2 cellular contexts compared by ENCODE assay signal in the genomic region with DNA sequence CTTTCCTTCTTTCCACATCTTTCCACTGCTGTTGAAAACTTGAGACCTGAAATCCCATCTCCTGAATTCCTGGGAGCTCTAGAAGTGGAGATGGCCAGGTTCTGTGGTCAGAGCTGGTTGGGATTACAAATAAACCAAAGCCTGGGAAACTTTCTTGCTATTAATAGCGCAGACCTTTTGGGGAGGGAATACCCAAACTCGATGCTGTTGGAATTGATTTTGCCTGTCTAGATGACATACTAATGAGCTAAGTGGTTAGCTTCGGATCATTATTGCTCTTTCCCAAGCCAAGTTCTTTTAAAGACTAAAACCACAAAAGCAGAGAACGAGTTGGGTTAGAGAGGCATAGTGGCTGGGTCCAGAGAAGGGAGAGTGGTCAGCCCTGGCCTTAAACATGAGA.
TF ChIP-seq lines count a peak whose summit lies in the region.

No MANE protein-coding gene starts in this region.

TF ChIP-seq in GM23338, 12 proteins besides CTCF, POLR2A, EP300 and RAD21 (continued from another document):
- TF ChIP-seq, protein P1, sequence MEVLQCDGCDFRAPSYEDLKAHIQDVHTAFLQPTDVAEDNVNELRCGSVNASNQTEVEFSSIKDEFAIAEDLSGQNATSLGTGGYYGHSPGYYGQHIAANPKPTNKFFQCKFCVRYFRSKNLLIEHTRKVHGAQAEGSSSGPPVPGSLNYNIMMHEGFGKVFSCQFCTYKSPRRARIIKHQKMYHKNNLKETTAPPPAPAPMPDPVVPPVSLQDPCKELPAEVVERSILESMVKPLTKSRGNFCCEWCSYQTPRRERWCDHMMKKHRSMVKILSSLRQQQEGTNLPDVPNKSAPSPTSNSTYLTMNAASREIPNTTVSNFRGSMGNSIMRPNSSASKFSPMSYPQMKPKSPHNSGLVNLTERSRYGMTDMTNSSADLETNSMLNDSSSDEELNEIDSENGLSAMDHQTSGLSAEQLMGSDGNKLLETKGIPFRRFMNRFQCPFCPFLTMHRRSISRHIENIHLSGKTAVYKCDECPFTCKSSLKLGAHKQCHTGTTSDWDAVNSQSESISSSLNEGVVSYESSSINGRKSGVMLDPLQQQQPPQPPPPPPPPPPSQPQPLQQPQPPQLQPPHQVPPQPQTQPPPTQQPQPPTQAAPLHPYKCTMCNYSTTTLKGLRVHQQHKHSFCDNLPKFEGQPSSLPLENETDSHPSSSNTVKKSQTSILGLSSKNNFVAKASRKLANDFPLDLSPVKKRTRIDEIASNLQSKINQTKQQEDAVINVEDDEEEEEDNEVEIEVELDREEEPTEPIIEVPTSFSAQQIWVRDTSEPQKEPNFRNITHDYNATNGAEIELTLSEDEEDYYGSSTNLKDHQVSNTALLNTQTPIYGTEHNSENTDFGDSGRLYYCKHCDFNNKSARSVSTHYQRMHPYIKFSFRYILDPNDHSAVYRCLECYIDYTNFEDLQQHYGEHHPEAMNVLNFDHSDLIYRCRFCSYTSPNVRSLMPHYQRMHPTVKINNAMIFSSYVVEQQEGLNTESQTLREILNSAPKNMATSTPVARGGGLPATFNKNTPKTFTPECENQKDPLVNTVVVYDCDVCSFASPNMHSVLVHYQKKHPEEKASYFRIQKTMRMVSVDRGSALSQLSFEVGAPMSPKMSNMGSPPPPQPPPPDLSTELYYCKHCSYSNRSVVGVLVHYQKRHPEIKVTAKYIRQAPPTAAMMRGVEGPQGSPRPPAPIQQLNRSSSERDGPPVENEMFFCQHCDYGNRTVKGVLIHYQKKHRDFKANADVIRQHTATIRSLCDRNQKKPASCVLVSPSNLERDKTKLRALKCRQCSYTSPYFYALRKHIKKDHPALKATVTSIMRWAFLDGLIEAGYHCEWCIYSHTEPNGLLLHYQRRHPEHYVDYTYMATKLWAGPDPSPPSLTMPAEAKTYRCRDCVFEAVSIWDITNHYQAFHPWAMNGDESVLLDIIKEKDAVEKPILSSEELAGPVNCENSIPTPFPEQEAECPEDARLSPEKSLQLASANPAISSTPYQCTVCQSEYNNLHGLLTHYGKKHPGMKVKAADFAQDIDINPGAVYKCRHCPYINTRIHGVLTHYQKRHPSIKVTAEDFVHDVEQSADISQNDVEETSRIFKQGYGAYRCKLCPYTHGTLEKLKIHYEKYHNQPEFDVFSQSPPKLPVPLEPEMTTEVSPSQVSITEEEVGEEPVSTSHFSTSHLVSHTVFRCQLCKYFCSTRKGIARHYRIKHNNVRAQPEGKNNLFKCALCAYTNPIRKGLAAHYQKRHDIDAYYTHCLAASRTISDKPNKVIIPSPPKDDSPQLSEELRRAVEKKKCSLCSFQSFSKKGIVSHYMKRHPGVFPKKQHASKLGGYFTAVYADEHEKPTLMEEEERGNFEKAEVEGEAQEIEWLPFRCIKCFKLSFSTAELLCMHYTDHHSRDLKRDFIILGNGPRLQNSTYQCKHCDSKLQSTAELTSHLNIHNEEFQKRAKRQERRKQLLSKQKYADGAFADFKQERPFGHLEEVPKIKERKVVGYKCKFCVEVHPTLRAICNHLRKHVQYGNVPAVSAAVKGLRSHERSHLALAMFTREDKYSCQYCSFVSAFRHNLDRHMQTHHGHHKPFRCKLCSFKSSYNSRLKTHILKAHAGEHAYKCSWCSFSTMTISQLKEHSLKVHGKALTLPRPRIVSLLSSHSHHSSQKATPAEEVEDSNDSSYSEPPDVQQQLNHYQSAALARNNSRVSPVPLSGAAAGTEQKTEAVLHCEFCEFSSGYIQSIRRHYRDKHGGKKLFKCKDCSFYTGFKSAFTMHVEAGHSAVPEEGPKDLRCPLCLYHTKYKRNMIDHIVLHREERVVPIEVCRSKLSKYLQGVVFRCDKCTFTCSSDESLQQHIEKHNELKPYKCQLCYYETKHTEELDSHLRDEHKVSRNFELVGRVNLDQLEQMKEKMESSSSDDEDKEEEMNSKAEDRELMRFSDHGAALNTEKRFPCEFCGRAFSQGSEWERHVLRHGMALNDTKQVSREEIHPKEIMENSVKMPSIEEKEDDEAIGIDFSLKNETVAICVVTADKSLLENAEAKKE (CRISPR knock-in tag; IDR thresholded peaks at IDR 0.05) = no peak
- no peak for TF ChIP-seq ZNF114 (CRISPR knock-in tag; IDR thresholded peaks at IDR 0.05)
- TF ChIP-seq JUNB (IDR thresholded peaks at IDR 0.05; ENCODE audit: unreplicated experiment) = no peak
- TF ChIP-seq, protein P2, sequence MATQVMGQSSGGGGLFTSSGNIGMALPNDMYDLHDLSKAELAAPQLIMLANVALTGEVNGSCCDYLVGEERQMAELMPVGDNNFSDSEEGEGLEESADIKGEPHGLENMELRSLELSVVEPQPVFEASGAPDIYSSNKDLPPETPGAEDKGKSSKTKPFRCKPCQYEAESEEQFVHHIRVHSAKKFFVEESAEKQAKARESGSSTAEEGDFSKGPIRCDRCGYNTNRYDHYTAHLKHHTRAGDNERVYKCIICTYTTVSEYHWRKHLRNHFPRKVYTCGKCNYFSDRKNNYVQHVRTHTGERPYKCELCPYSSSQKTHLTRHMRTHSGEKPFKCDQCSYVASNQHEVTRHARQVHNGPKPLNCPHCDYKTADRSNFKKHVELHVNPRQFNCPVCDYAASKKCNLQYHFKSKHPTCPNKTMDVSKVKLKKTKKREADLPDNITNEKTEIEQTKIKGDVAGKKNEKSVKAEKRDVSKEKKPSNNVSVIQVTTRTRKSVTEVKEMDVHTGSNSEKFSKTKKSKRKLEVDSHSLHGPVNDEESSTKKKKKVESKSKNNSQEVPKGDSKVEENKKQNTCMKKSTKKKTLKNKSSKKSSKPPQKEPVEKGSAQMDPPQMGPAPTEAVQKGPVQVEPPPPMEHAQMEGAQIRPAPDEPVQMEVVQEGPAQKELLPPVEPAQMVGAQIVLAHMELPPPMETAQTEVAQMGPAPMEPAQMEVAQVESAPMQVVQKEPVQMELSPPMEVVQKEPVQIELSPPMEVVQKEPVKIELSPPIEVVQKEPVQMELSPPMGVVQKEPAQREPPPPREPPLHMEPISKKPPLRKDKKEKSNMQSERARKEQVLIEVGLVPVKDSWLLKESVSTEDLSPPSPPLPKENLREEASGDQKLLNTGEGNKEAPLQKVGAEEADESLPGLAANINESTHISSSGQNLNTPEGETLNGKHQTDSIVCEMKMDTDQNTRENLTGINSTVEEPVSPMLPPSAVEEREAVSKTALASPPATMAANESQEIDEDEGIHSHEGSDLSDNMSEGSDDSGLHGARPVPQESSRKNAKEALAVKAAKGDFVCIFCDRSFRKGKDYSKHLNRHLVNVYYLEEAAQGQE (IDR thresholded peaks at IDR 0.05; ENCODE audit: unreplicated experiment) = no peak
- TF ChIP-seq ZNF331 (CRISPR knock-in tag; IDR thresholded peaks at IDR 0.05; ENCODE audit: low read depth) = no peak
- TF ChIP-seq CREB1 (CRISPR knock-in tag; IDR thresholded peaks at IDR 0.05; ENCODE audit: low read depth) = no peak
- no peak for TF ChIP-seq POLR2AphosphoS5 (IDR thresholded peaks at IDR 0.05; ENCODE audit: low read depth)
- no peak for TF ChIP-seq EZH2 (IDR thresholded peaks at IDR 0.05; ENCODE audit: low read depth, unreplicated experiment)

TF ChIP-seq in WTC11, 78 proteins besides CTCF, POLR2A, EP300 and RAD21 (continued from another document):
- TF ChIP-seq, protein P3, sequence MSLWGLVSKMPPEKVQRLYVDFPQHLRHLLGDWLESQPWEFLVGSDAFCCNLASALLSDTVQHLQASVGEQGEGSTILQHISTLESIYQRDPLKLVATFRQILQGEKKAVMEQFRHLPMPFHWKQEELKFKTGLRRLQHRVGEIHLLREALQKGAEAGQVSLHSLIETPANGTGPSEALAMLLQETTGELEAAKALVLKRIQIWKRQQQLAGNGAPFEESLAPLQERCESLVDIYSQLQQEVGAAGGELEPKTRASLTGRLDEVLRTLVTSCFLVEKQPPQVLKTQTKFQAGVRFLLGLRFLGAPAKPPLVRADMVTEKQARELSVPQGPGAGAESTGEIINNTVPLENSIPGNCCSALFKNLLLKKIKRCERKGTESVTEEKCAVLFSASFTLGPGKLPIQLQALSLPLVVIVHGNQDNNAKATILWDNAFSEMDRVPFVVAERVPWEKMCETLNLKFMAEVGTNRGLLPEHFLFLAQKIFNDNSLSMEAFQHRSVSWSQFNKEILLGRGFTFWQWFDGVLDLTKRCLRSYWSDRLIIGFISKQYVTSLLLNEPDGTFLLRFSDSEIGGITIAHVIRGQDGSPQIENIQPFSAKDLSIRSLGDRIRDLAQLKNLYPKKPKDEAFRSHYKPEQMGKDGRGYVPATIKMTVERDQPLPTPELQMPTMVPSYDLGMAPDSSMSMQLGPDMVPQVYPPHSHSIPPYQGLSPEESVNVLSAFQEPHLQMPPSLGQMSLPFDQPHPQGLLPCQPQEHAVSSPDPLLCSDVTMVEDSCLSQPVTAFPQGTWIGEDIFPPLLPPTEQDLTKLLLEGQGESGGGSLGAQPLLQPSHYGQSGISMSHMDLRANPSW (CRISPR knock-in tag; conservative IDR thresholded peaks at IDR 0.05; ENCODE audit: low read depth) = no peak
- no peak for TF ChIP-seq FOXJ3 (CRISPR knock-in tag; IDR thresholded peaks at IDR 0.05; ENCODE audit: borderline replicate concordance)
- no peak for TF ChIP-seq GRHL2 (CRISPR knock-in tag; IDR thresholded peaks at IDR 0.05; ENCODE audit: insufficient replicate concordance, severe bottlenecking)
- no peak for TF ChIP-seq NFYB (CRISPR knock-in tag; conservative IDR thresholded peaks at IDR 0.05; ENCODE audit: low read depth)
- no peak for TF ChIP-seq GTF2I (CRISPR knock-in tag; conservative IDR thresholded peaks at IDR 0.05)
- TF ChIP-seq ZNF138 (CRISPR knock-in tag; conservative IDR thresholded peaks at IDR 0.05) = no peak
- TF ChIP-seq NFE2L1 (CRISPR knock-in tag; IDR thresholded peaks at IDR 0.05) = no peak
